Comparison of ENCODE assay signal across 12 cellular contexts in the genomic region with DNA sequence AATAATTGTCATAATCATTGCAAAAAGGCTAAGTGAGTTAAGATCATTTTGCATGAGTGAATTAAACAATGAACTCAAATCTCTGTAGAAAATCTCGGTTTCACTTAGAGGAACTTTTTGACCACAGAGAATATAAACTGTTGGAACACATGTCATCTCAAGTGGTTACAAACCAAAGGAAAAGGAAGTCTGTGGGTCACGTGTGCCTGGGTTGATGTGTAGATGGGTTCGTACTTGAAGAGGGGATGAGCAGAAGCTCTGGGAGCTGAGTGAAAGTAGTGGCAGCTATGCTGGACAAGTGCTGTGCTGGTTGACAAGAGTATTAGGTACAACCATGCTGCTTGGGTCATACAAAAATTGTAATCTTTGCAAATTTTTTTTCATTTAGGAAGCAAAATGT. TPM values are rescaled to one million over a fixed set of nuclear protein-coding genes. Genes with fewer than 3 reads are reported as not detected.
DNase-seq lines count a peak whose midpoint lies in the region; ATAC-seq and TF ChIP-seq lines count a peak whose summit lies in the region.
"Had no signal": no experiment of that assay in that cellular context is flagged by ENCODE, and none has a peak within 500 bp of the region (broad histone marks: within the 10 kb centered on the region; RNA-seq: fewer than 3 reads in every experiment).

No MANE protein-coding gene starts in this region.

- H3K9me3 ChIP-seq in breast epithelium: no peaks in the 10 kb centered on the region
- no peaks in the 10 kb centered on the region for H3K9me3 ChIP-seq in upper lobe of right lung
- H3K9me3 ChIP-seq: gastrocnemius medialis, prostate gland had no signal

- H3K4me1 ChIP-seq in breast epithelium (no peaks in the 10 kb centered on the region), upper lobe of right lung (no peaks in the 10 kb centered on the region)
- H3K4me1 ChIP-seq: gastrocnemius medialis, prostate gland had no signal

- POLR2A ChIA-PET in MCF 10A (lab: Yijun Ruan, JAX): no interaction called here
- POLR2A ChIA-PET in activated CD4-positive, alpha-beta memory T cell treated with anti-CD3 and anti-CD28 coated beads for 36 hours (lab: Charles Lee): no interaction called here

- H3K36me3 ChIP-seq in breast epithelium (no peaks in the 10 kb centered on the region), upper lobe of right lung (peaks cover 65% of the 10 kb centered on the region)
- H3K36me3 ChIP-seq: prostate gland had no signal

- peak overlapping the region; percentile 13 for H3K27ac Mint-ChIP-seq in MCF 10A (ENCODE audit: low read depth, unreplicated experiment)
- no peak overlapping the region for H3K27ac Mint-ChIP-seq in activated CD4-positive, alpha-beta memory T cell treated with anti-CD3 and anti-CD28 coated beads for 36 hours

- H3K9me3 Mint-ChIP-seq in MCF 10A (ENCODE audit: unreplicated experiment): no peaks in the 10 kb centered on the region
- H3K9me3 Mint-ChIP-seq in activated CD4-positive, alpha-beta memory T cell treated with anti-CD3 and anti-CD28 coated beads for 36 hours: no peaks in the 10 kb centered on the region

- no TSS peak for BruUV-seq in MCF 10A (replicated peaks; lab: Mats Ljungman, UMichigan)

- no peak for DNase-seq in MCF 10A (ENCODE audit: unreplicated experiment)
- no peak for DNase-seq in breast epithelium (ENCODE audit: low spot score in 2 of 2)
- peak; percentile 40 for DNase-seq in activated CD4-positive, alpha-beta memory T cell treated with anti-CD3 and anti-CD28 coated beads for 36 hours
- DNase-seq in upper lobe of right lung: no peak
- no peak for DNase-seq in Right ventricle myocardium inferior (ENCODE audit: missing footprints)
- no peak for DNase-seq in GM19238 (ENCODE audit: insufficient read length, low spot score)
- DNase-seq: effector CD4-positive, alpha-beta T cell; gastrocnemius medialis; PC-9 had no signal

- intact Hi-C loops in MCF 10A (cut with micrococcal nuclease) (no loop called here), breast epithelium (cut with DNase I; ENCODE audit: low total_unique reads) (no loop called here), upper lobe of right lung (cut with DNase I) (no loop called here), Right ventricle myocardium inferior (cut with DNase I) (no loop called here)
- intact Hi-C loops in activated CD4-positive, alpha-beta memory T cell treated with anti-CD3 and anti-CD28 coated beads for 36 hours (cut with micrococcal nuclease): no loop called here

- no peak overlapping the region for H3K27ac ChIP-seq in breast epithelium
- no peak overlapping the region for H3K27ac ChIP-seq in upper lobe of right lung
- H3K27ac ChIP-seq: gastrocnemius medialis, PC-9, prostate gland had no signal

- no peaks in the 10 kb centered on the region for H3K27me3 Mint-ChIP-seq in MCF 10A (ENCODE audit: insufficient read depth, unreplicated experiment)
- H3K27me3 Mint-ChIP-seq in activated CD4-positive, alpha-beta memory T cell treated with anti-CD3 and anti-CD28 coated beads for 36 hours: no peaks in the 10 kb centered on the region

- no peaks in the 10 kb centered on the region for H3K27me3 ChIP-seq in breast epithelium
- no peaks in the 10 kb centered on the region for H3K27me3 ChIP-seq in upper lobe of right lung
- H3K27me3 ChIP-seq: gastrocnemius medialis had no signal

- H3K4me3 ChIP-seq in breast epithelium (no peak overlapping the region), upper lobe of right lung (no peak overlapping the region)
- H3K4me3 ChIP-seq: gastrocnemius medialis, PC-9, prostate gland had no signal

- no peaks in the 10 kb centered on the region for H3K4me1 Mint-ChIP-seq in MCF 10A (ENCODE audit: insufficient read depth, unreplicated experiment)
- H3K4me1 Mint-ChIP-seq in activated CD4-positive, alpha-beta memory T cell treated with anti-CD3 and anti-CD28 coated beads for 36 hours (ENCODE audit: low read depth): peaks cover 60% of the 10 kb centered on the region

- no peak overlapping the region for H3K4me3 Mint-ChIP-seq in MCF 10A (ENCODE audit: unreplicated experiment)
- no peak overlapping the region for H3K4me3 Mint-ChIP-seq in activated CD4-positive, alpha-beta memory T cell treated with anti-CD3 and anti-CD28 coated beads for 36 hours

- peaks cover 98% of the 10 kb centered on the region for H3K36me3 Mint-ChIP-seq in MCF 10A (ENCODE audit: insufficient read depth, unreplicated experiment)
- peaks cover 40% of the 10 kb centered on the region for H3K36me3 Mint-ChIP-seq in activated CD4-positive, alpha-beta memory T cell treated with anti-CD3 and anti-CD28 coated beads for 36 hours

- no peak for TF ChIP-seq POLR2A in breast epithelium (IDR thresholded peaks at IDR 0.05)

- ATAC-seq in HG03558 (IDR thresholded peaks at IDR 0.05; ENCODE audit: extremely low read depth, unreplicated experiment) (peak; percentile 73), upper lobe of right lung (peak; percentile 26), GM19463 (IDR thresholded peaks at IDR 0.05; ENCODE audit: unreplicated experiment) (no peak), Right ventricle myocardium inferior (no peak)
- ATAC-seq: gastrocnemius medialis had no signal

- CTCF ChIA-PET in MCF 10A (lab: Yijun Ruan, JAX): interaction anchor here (1.4 kb wide), 1 partner anchor 12 kb away, joined by 3 read pairs; no protein-coding TSS in a partner anchor
- CTCF ChIA-PET in activated CD4-positive, alpha-beta memory T cell treated with anti-CD3 and anti-CD28 coated beads for 36 hours (lab: Charles Lee): no interaction called here

- TF ChIP-seq CTCF in MCF 10A (IDR thresholded peaks at IDR 0.05; ENCODE audit: unreplicated experiment): no peak
- TF ChIP-seq CTCF in breast epithelium (IDR thresholded peaks at IDR 0.05): no peak
- no peak for TF ChIP-seq CTCF in upper lobe of right lung (IDR thresholded peaks at IDR 0.05)

RNA-seq across cellular contexts. Expression of gene GLRX3, which starts 35.0 kb away (rescaled TPM):
- total RNA-seq in MCF 10A (2022) (154 and 177 TPM in 2 replicates), breast epithelium (10 to 100 TPM; 36.1 to 63.4 (median 43.5) TPM), upper lobe of right lung (53.1 TPM), Right ventricle myocardium inferior (74.3 TPM)
- 100 to 1,000 TPM; 112 to 113 TPM for total RNA-seq in activated CD4-positive, alpha-beta memory T cell treated with anti-CD3 and anti-CD28 coated beads for 36 hours

Comparison
In these comparisons a context has a peak if more than half of its experiments do, and no peak if none do; other contexts are left out.
1. ATAC-seq: peak in HG03558 (single experiment) and upper lobe of right lung (single experiment); none in GM19463 (single experiment) and Right ventricle myocardium inferior (single experiment).